19 cellular contexts compared by ENCODE assay signal in the genomic region with DNA sequence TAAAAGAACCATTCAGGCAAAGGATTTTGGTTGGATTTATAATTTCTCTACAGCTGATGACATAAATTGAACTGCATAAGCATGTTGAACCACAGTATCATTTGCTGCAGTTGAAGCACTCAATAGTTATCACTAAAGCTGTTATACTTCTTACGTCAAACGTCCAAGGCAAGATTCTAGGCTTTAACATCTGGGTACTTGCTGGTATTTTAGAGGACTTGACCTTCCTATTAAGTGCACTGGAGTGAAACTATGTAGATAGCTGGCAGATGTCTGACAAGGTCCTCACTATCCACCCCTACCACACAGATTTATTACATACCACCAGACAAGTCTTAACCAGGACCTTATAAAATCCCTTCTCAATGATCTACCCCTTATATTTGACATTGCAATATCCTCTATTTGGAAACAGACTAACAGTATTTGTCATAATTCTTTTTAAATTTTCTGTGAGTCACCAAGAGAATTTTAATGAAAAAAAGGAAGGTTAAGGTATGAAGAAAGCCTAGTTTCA.
"Had no signal": no experiment of that assay in that cellular context is flagged by ENCODE, and none has a peak within 500 bp of the region (broad histone marks: within the 10 kb centered on the region; RNA-seq: fewer than 3 reads in every experiment).

No MANE protein-coding gene starts in this region.

- H3K4me1 Mint-ChIP-seq: activated CD4-positive, alpha-beta memory T cell treated with anti-CD3 and anti-CD28 coated beads, Interleukin-2, amount 10 ng/mL, durations not matched to agents 7 days and 5 days; activated CD4-positive, alpha-beta T cell treated with anti-CD3 and anti-CD28 coated beads for 36 hours; activated naive CD4-positive, alpha-beta T cell treated with anti-CD3 and anti-CD28 coated beads, Interleukin-2, amount 50 U/mL, for 24 hours; stimulated activated naive CD8-positive, alpha-beta T cell treated with anti-CD3 and anti-CD28 coated beads, Interleukin-15, amount 100 ng/mL, for 72 hours had no signal

- H3K9me3 ChIP-seq: adrenal gland, colonic mucosa, esophagus squamous epithelium, heart right ventricle, ovary, sigmoid colon, upper lobe of left lung had no signal

- H3K27ac Mint-ChIP-seq: activated CD4-positive, alpha-beta memory T cell treated with anti-CD3 and anti-CD28 coated beads, Interleukin-2, amount 10 ng/mL, durations not matched to agents 7 days and 5 days; activated CD4-positive, alpha-beta T cell treated with anti-CD3 and anti-CD28 coated beads for 36 hours; activated naive CD4-positive, alpha-beta T cell treated with anti-CD3 and anti-CD28 coated beads, Interleukin-2, amount 50 U/mL, for 24 hours; activated T-cell treated with anti-CD3 and anti-CD28 coated beads, Interleukin-2, amount 50 U/mL, for 24 hours; stimulated activated naive CD8-positive, alpha-beta T cell treated with anti-CD3 and anti-CD28 coated beads, Interleukin-15, amount 100 ng/mL, for 72 hours had no signal

- H3K4me3 Mint-ChIP-seq: activated CD4-positive, alpha-beta memory T cell treated with anti-CD3 and anti-CD28 coated beads, Interleukin-2, amount 10 ng/mL, durations not matched to agents 7 days and 5 days; activated CD4-positive, alpha-beta T cell treated with anti-CD3 and anti-CD28 coated beads for 36 hours; activated naive CD4-positive, alpha-beta T cell treated with anti-CD3 and anti-CD28 coated beads, Interleukin-2, amount 50 U/mL, for 24 hours; activated T-cell treated with anti-CD3 and anti-CD28 coated beads, Interleukin-2, amount 50 U/mL, for 24 hours; neural crest cell; stimulated activated naive CD8-positive, alpha-beta T cell treated with anti-CD3 and anti-CD28 coated beads, Interleukin-15, amount 100 ng/mL, for 72 hours had no signal

- H3K4me1 ChIP-seq: colonic mucosa had no signal

- H3K27me3 Mint-ChIP-seq: activated CD4-positive, alpha-beta memory T cell treated with anti-CD3 and anti-CD28 coated beads, Interleukin-2, amount 10 ng/mL, durations not matched to agents 7 days and 5 days; activated CD4-positive, alpha-beta T cell treated with anti-CD3 and anti-CD28 coated beads for 36 hours; activated naive CD4-positive, alpha-beta T cell treated with anti-CD3 and anti-CD28 coated beads, Interleukin-2, amount 50 U/mL, for 24 hours; activated T-cell treated with anti-CD3 and anti-CD28 coated beads, Interleukin-2, amount 50 U/mL, for 24 hours; stimulated activated naive CD8-positive, alpha-beta T cell treated with anti-CD3 and anti-CD28 coated beads, Interleukin-15, amount 100 ng/mL, for 72 hours had no signal

- H3K36me3 ChIP-seq: adrenal gland, colonic mucosa, esophagus squamous epithelium, heart right ventricle, ovary, sigmoid colon, upper lobe of left lung had no signal

- DNase-seq: activated CD4-positive, alpha-beta memory T cell treated with anti-CD3 and anti-CD28 coated beads, Interleukin-2, amount 10 ng/mL, durations not matched to agents 7 days and 5 days; activated CD4-positive, alpha-beta T cell treated with anti-CD3 and anti-CD28 coated beads for 36 hours; activated effector memory CD4-positive, alpha-beta T cell treated with Interleukin-2 at 50 U/mL for 16 hours; activated T-cell treated with anti-CD3 and anti-CD28 coated beads, Interleukin-2, amount 50 U/mL, for 24 hours; adrenal gland; caudate nucleus; colonic mucosa; esophagus squamous epithelium; foreskin melanocyte; heart right ventricle; left colon; ovary; sigmoid colon; stimulated activated CD4-positive, alpha-beta T cell treated with anti-CD3 and anti-CD28 coated beads, Interleukin-1b, Interleukin-23, amount 100 ng/mL, for 48 hours; stimulated activated naive CD8-positive, alpha-beta T cell treated with anti-CD3 and anti-CD28 coated beads, Interleukin-15, amount 100 ng/mL, for 72 hours; upper lobe of left lung had no signal

- H3K27ac ChIP-seq: colonic mucosa, esophagus squamous epithelium, heart right ventricle, ovary, sigmoid colon, upper lobe of left lung had no signal

- H3K36me3 Mint-ChIP-seq: activated naive CD4-positive, alpha-beta T cell treated with anti-CD3 and anti-CD28 coated beads, Interleukin-2, amount 50 U/mL, for 24 hours had no signal

- H3K27me3 ChIP-seq: adrenal gland, colonic mucosa, esophagus squamous epithelium, heart right ventricle, ovary, sigmoid colon, upper lobe of left lung had no signal

- H3K9me3 Mint-ChIP-seq: activated CD4-positive, alpha-beta memory T cell treated with anti-CD3 and anti-CD28 coated beads, Interleukin-2, amount 10 ng/mL, durations not matched to agents 7 days and 5 days; activated naive CD4-positive, alpha-beta T cell treated with anti-CD3 and anti-CD28 coated beads, Interleukin-2, amount 50 U/mL, for 24 hours; activated T-cell treated with anti-CD3 and anti-CD28 coated beads, Interleukin-2, amount 50 U/mL, for 24 hours; neural crest cell; stimulated activated naive CD8-positive, alpha-beta T cell treated with anti-CD3 and anti-CD28 coated beads, Interleukin-15, amount 100 ng/mL, for 72 hours had no signal

- ATAC-seq: activated CD4-positive, alpha-beta T cell treated with anti-CD3 and anti-CD28 coated beads for 36 hours; left colon; stimulated activated naive CD8-positive, alpha-beta T cell treated with anti-CD3 and anti-CD28 coated beads, Interleukin-15, amount 100 ng/mL, for 72 hours had no signal

- H3K4me3 ChIP-seq: adrenal gland, colonic mucosa, esophagus squamous epithelium, heart right ventricle, lung, ovary, sigmoid colon, upper lobe of left lung had no signal
